In the genomic region with DNA sequence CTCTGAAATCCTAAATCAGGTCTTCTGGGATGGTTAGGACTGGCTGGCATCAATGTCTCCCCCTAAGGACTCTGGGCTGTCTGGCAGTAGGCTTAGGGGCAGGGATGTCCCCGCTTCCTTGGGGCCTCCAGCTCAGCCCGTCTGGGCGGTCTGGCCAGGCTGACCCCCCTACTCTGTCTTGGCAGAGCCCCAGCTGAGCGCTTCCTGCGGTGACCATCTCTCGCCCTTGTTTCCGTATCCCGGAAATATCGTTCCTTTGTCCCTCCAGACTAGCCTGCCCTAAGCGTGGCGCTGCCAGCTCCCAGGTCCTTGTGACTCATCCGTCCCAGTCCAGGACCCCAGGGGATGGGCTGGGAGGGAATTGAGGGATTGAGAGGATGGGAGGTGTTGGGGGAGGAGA, we compare ENCODE assay signal across 9 cellular contexts. TPM values are rescaled to one million over a fixed set of nuclear protein-coding genes. Genes with fewer than 3 reads are reported as not detected.
DNase-seq lines count a peak whose midpoint lies in the region; ATAC-seq, FAIRE-seq and TF ChIP-seq lines count a peak whose summit lies in the region.
"Had no signal": no experiment of that assay in that cellular context is flagged by ENCODE, and none has a peak within 500 bp of the region (broad histone marks: within the 10 kb centered on the region; RNA-seq: fewer than 3 reads in every experiment).

No MANE protein-coding gene starts in this region.

- H3K9me3 ChIP-seq in HUES6 (ENCODE audit: control insufficient read depth, insufficient read depth, low read depth, low read length) (no peaks in the 10 kb centered on the region), right lobe of liver (no peaks in the 10 kb centered on the region)

- intact Hi-C loops in right lobe of liver (cut with DNase I), result loop anchor here (5.0 to 10.0 kb wide), 2 partner anchors 39 to 106 kb away; no protein-coding TSS in a partner anchor

- TF ChIP-seq CTCF in bronchial epithelial cell (IDR thresholded peaks at IDR 0.05; ENCODE audit: insufficient read depth, low read length, severe bottlenecking) (no peak), right lobe of liver (IDR thresholded peaks at IDR 0.05) (no peak)

- H3K4me1 ChIP-seq in HUES6 (ENCODE audit: control insufficient read depth, insufficient read depth, low read length), result peaks cover 15% of the 10 kb centered on the region; the same call in 1 of the 2 replicates
- no peaks in the 10 kb centered on the region for H3K4me1 ChIP-seq in right lobe of liver

- no peaks in the 10 kb centered on the region for H3K36me3 ChIP-seq in HUES6 (ENCODE audit: control insufficient read depth, insufficient read depth, low read length)
- H3K36me3 ChIP-seq in bronchial epithelial cell (ENCODE audit: control insufficient read depth, insufficient read depth, low read length), result no peaks in the 10 kb centered on the region
- no peaks in the 10 kb centered on the region for H3K36me3 ChIP-seq in right lobe of liver

- WGBS in right lobe of liver (ENCODE audit: insufficient coverage, low coverage, low lambda C conversion rate, missing lambda C conversion rate), result 0% methylated on average over 1 of the region's 12 CpGs

- H3K27me3 ChIP-seq in HUES6 (ENCODE audit: control insufficient read depth, insufficient read depth, low read length) (no peaks in the 10 kb centered on the region), bronchial epithelial cell (ENCODE audit: control insufficient read depth, insufficient read depth, low read length) (no peaks in the 10 kb centered on the region), right lobe of liver (no peaks in the 10 kb centered on the region)

- peak; percentile 87 for DNase-seq in A172 (ENCODE audit: low spot score)
- peak; percentile 15 for DNase-seq in bronchial epithelial cell (ENCODE audit: low read depth)
- DNase-seq in right lobe of liver, result peak in 2 of 3 donors; percentile 56 to 60
- no peak for DNase-seq in activated CD4-positive, alpha-beta T cell treated with anti-CD3 and anti-CD28 coated beads, Interleukin-2, amount 50 U/mL, for 48 hours
- DNase-seq in SKM-1 treated with dmso at 0.1 percent for 144 hours (lab: John Stamatoyannopoulos, UW; ENCODE audit: unreplicated experiment), result no peak
- DNase-seq: DND-41 had no signal

- H3K27ac ChIP-seq in HUES6 (ENCODE audit: low read depth, low read length) (no peak overlapping the region; the same call in 1 of the 2 replicates), right lobe of liver (no peak overlapping the region)

- H3K9ac ChIP-seq in HUES6 (ENCODE audit: low read length), result peak overlapping the region; percentile 60

- ATAC-seq in right lobe of liver (peak; percentile 52 to 66 (median 56)), GM19351 (IDR thresholded peaks at IDR 0.05; ENCODE audit: unreplicated experiment) (no peak), GM18909 (IDR thresholded peaks at IDR 0.05; ENCODE audit: poor library complexity, unreplicated experiment) (no peak)

- no peak for FAIRE-seq in bronchial epithelial cell (lab: Jason Lieb, UNC)

- no peak for TF ChIP-seq POLR2A in right lobe of liver (IDR thresholded peaks at IDR 0.05)

- H3K4me3 ChIP-seq in HUES6 (ENCODE audit: low read depth, low read length) (0 out of 2 replicates have a peak overlapping the region, but pooled peaks have one; percentile 15), bronchial epithelial cell (ENCODE audit: low read depth, low read length) (no peak overlapping the region), right lobe of liver (no peak overlapping the region)

RNA-seq across cellular contexts. Expression of a gene that starts 11.3 kb away (rescaled TPM):
- 21.5 and 24.0 TPM in 2 replicates for total RNA-seq in A172 (2014; rRNA removed; shearing (Covaris generic))
- total RNA-seq in bronchial epithelial cell (16.5 and 48.4 TPM in 2 replicates), right lobe of liver (10 to 100 TPM; 10.3 to 23.6 (median 13.6) TPM)

RNA-seq across cellular contexts. Expression of a gene that starts 14.0 kb away (rescaled TPM):
- total RNA-seq in A172 (2014; rRNA removed; shearing (Covaris generic)), result 4.2 and 5.1 TPM in 2 replicates
- 2.6 and 4.0 TPM in 2 replicates for total RNA-seq in bronchial epithelial cell
- 1 to 10 TPM; 5.0 to 8.8 (median 6.6) TPM for total RNA-seq in right lobe of liver

RNA-seq across cellular contexts. Expression of a gene that starts 28.4 kb away (rescaled TPM):
- not detected in 2 replicates for total RNA-seq in A172 (2014; rRNA removed; shearing (Covaris generic))
- total RNA-seq in bronchial epithelial cell, result not detected in 2 replicates
- total RNA-seq in right lobe of liver, result 10 to 100 TPM in 1 of 6 experiments, 1 to 10 TPM in 4, under 1 TPM in 1; 0.78 to 16.6 (median 4.1) TPM

RNA-seq across cellular contexts. Expression of a gene that starts 39.3 kb away (rescaled TPM):
- 89.1 and 104 TPM in 2 replicates for total RNA-seq in A172 (2014; rRNA removed; shearing (Covaris generic))
- 9.0 and 21.1 TPM in 2 replicates for total RNA-seq in bronchial epithelial cell
- total RNA-seq in right lobe of liver, result 10 to 100 TPM; 10.4 to 23.4 (median 14.1) TPM

RNA-seq across cellular contexts. Expression of a gene that starts 43.0 kb away (rescaled TPM):
- total RNA-seq in A172 (2014; rRNA removed; shearing (Covaris generic)), result 79.1 and 183 TPM in 2 replicates
- 23.7 and 24.3 TPM in 2 replicates for total RNA-seq in bronchial epithelial cell
- total RNA-seq in right lobe of liver, result 100 to 1,000 TPM in 4 of 6 experiments, 10 to 100 TPM in 2; 63.5 to 363 (median 122) TPM

Comparison
In these comparisons a context has a peak if more than half of its experiments do, and no peak if none do; other contexts are left out.
1. DNase-seq: peak in A172 (single experiment), bronchial epithelial cell (single experiment) and right lobe of liver (2 of 3); none in activated CD4-positive, alpha-beta T cell treated with anti-CD3 and anti-CD28 coated beads, Interleukin-2, amount 50 U/mL, for 48 hours (0 of 2) and SKM-1 treated with dmso at 0.1 percent for 144 hours (single experiment).
2. ATAC-seq: peak in right lobe of liver (4 of 4); none in GM19351 (single experiment) and GM18909 (single experiment).